16 cellular contexts compared by ENCODE assay signal in genomic region chrX:26032141-26032917, GRCh38.
DNase-seq lines count a peak whose midpoint lies in the region; ATAC-seq and TF ChIP-seq lines count a peak whose summit lies in the region.
"Had no signal": no experiment of that assay in that cellular context is flagged by ENCODE, and none has a peak within 500 bp of the region (broad histone marks: within the 10 kb centered on the region; RNA-seq: fewer than 3 reads in every experiment).

No MANE protein-coding gene starts in this region.

- no peaks in the 10 kb centered on the region for H3K9me3 ChIP-seq in WERI-Rb-1 (ENCODE audit: severe bottlenecking)
- H3K9me3 ChIP-seq in CD4-positive, alpha-beta T cell (ENCODE audit: control insufficient read depth, low read length), result no peaks in the 10 kb centered on the region
- H3K9me3 ChIP-seq: A549 had no signal

- DNase-seq in A172 (ENCODE audit: low spot score) (peak; percentile 35), HT1080 (ENCODE audit: low read depth) (peak; percentile 40), astrocyte of the hippocampus (ENCODE audit: low read depth, low spot score) (peak; percentile 20), fibroblast of peridontal ligament (ENCODE audit: extremely low read depth) (peak; percentile 0), WERI-Rb-1 (no peak), CD14-positive monocyte (ENCODE audit: low spot score) (no peak), GM10266 (ENCODE audit: extremely low spot score) (no peak)
- DNase-seq in CD4-positive, alpha-beta T cell, result no peak
- DNase-seq: CD4-positive, alpha-beta memory T cell; Kasumi-1; NCI-H1417; NCI-H1930; NCI-H2227 treated with DMSO at 0.1 percent for 48 hours; NCI-H748 treated with DMSO at 0.1 percent for 48 hours; PC-3 had no signal

- H3K4me3 ChIP-seq in WERI-Rb-1 (ENCODE audit: low read depth, low read length), result no peak overlapping the region
- H3K4me3 ChIP-seq: A549 had no signal

- no peaks in the 10 kb centered on the region for H3K36me3 ChIP-seq in WERI-Rb-1

- intact Hi-C loops in CD14-positive monocyte (cut with micrococcal nuclease), result no loop called here
- intact Hi-C loops in CD4-positive, alpha-beta T cell (cut with DNase I, micrococcal nuclease), result no loop called here

- H3K9me3 Mint-ChIP-seq in CD14-positive monocyte, result peaks cover 0 to 6% (median 1%) of the 10 kb centered on the region in 7 donors
- peaks cover 2% of the 10 kb centered on the region for H3K9me3 Mint-ChIP-seq in CD4-positive, alpha-beta T cell

- no peaks in the 10 kb centered on the region for H3K27me3 ChIP-seq in WERI-Rb-1 (ENCODE audit: insufficient read depth, low read depth, severe bottlenecking)
- no peaks in the 10 kb centered on the region for H3K27me3 ChIP-seq in CD4-positive, alpha-beta T cell (ENCODE audit: control insufficient read depth, insufficient read depth, low read length)

- no peaks in the 10 kb centered on the region for H3K4me1 Mint-ChIP-seq in CD14-positive monocyte
- no peaks in the 10 kb centered on the region for H3K4me1 Mint-ChIP-seq in CD4-positive, alpha-beta T cell (ENCODE audit: low read depth)
- H3K4me1 Mint-ChIP-seq: CD4-positive, alpha-beta memory T cell had no signal

- H3K36me3 Mint-ChIP-seq in CD14-positive monocyte, result no peaks in the 10 kb centered on the region
- H3K36me3 Mint-ChIP-seq in CD4-positive, alpha-beta T cell (ENCODE audit: low read depth), result no peaks in the 10 kb centered on the region
- H3K36me3 Mint-ChIP-seq: CD4-positive, alpha-beta memory T cell had no signal

- H3K27ac ChIP-seq in WERI-Rb-1, result no peak overlapping the region
- no peak overlapping the region for H3K27ac ChIP-seq in CD4-positive, alpha-beta T cell (ENCODE audit: low read depth, low read length)
- H3K27ac ChIP-seq: A549 had no signal

- POLR2A ChIA-PET in CD4-positive, alpha-beta T cell (lab: Charles Lee), result no interaction called here

- CTCF ChIA-PET in CD4-positive, alpha-beta T cell (lab: Charles Lee), result no interaction called here

- TF ChIP-seq CTCF in WERI-Rb-1 (IDR thresholded peaks at IDR 0.05; ENCODE audit: low read depth, low read length) (no peak), CD14-positive monocyte (IDR thresholded peaks at IDR 0.05) (no peak), GM10266 (IDR thresholded peaks at IDR 0.05; ENCODE audit: control insufficient read depth, insufficient read depth, low read depth, missing control alignments) (no peak)
- no peak for TF ChIP-seq CTCF in CD4-positive, alpha-beta T cell (IDR thresholded peaks at IDR 0.05)

- H3K4me3 Mint-ChIP-seq in CD14-positive monocyte, result no peak overlapping the region
- H3K4me3 Mint-ChIP-seq in CD4-positive, alpha-beta T cell, result no peak overlapping the region
- H3K4me3 Mint-ChIP-seq: CD4-positive, alpha-beta memory T cell had no signal

- H3K27me3 Mint-ChIP-seq in CD14-positive monocyte (ENCODE audit: low read depth in 3 of 3), result peaks cover 0 to 2% (median 0%) of the 10 kb centered on the region in 3 donors
- H3K27me3 Mint-ChIP-seq in CD4-positive, alpha-beta T cell, result no peaks in the 10 kb centered on the region
- H3K27me3 Mint-ChIP-seq: CD4-positive, alpha-beta memory T cell had no signal

- no peak overlapping the region for H3K27ac Mint-ChIP-seq in CD14-positive monocyte
- H3K27ac Mint-ChIP-seq in CD4-positive, alpha-beta T cell, result no peak overlapping the region
- H3K27ac Mint-ChIP-seq: CD4-positive, alpha-beta memory T cell had no signal

- no peak for ATAC-seq in CD4-positive, alpha-beta T cell (ENCODE audit: poor library complexity)
- ATAC-seq: A549, PC-3 had no signal

Comparison
In these comparisons a context has a peak if more than half of its experiments do, and no peak if none do; other contexts are left out.
1. DNase-seq: peak in A172 (single experiment), HT1080 (single experiment), astrocyte of the hippocampus (single experiment) and fibroblast of peridontal ligament (single experiment); none in WERI-Rb-1 (single experiment), CD14-positive monocyte (single experiment), CD4-positive, alpha-beta T cell (0 of 10) and GM10266 (single experiment).